ENCODE assay signal across 8 cellular contexts in the genomic region with DNA sequence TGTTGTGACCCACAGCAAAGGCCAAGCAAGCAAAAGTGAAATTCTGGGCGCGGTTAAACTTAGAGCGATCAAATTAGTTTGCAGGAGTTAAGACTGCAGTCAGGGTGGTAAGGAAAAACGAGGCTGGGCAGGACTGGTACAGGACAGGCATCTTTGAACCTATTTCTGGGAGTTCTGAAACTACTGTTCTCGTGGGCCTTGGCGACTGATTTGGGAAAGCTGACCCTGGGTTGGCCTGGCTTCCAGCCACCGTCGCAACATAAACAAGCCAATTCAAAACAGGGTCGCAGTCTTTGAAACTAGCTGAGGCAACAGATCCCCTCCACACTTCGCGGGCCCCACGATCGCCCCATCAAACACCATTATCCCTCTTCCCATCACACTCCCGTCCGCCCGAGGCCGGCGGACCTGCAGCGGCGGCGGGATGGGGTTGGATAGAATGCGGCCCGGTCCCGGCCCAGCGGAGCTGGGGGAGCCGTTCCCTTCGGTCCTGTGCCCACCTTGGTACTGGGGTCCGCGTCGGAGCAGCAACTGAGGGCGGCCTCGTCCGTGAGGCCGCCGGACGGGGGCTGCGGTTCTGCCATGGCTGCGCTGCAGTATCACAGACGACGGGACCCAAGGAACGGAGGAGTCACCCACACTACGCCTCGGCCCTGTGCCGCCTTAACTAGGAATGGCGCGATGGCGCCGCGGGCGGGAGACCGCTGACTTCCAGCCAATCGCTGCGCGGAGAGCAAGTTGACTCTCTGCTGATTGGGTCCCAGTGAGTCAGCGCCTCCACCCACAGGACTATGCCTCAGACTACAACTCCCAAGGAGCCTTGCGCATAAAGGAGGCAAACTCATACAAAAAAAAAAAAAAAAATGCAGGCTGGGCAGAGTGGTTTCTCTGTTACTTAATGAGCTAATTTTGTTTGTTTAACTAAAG.
DNase-seq lines count a peak whose midpoint lies in the region; ATAC-seq lines count a peak whose summit lies in the region.

A gene (minus strand): TSS at position 675 of the 927 bp plus-strand sequence. CDS start 91 bp downstream, at position 584.

- DNase-seq in C1 segment of cervical spinal cord (lab: John Stamatoyannopoulos, UW) (peak; percentile 53 to 98 (median 94)), NCI-H748 treated with DMSO at 0.1 percent for 48 hours (lab: John Stamatoyannopoulos, UW) (peak; percentile 97), dedifferentiated amniotic fluid mesenchymal stem cell (ENCODE audit: extremely low spot score) (peak; percentile 99), left kidney (ENCODE audit: low read depth, low spot score) (peak; percentile 99)
- DNase-seq in activated CD4-positive, alpha-beta T cell treated with anti-CD3 and anti-CD28 coated beads, Interleukin-2, amount 50 U/mL, for 24 hours (ENCODE audit: low read depth in 1 of 2, low spot score in 1 of 2) = peak; percentile 84 to 94
- peak; percentile 95 to 96 for DNase-seq in stimulated activated CD4-positive, alpha-beta T cell treated with anti-CD3 and anti-CD28 coated beads, Interleukin-2, amount 100 ng/mL, for 24 hours

- ATAC-seq in GM19372 (IDR thresholded peaks at IDR 0.05; ENCODE audit: low read depth, unreplicated experiment) (peak; percentile 100), HG03558 (IDR thresholded peaks at IDR 0.05; ENCODE audit: extremely low read depth, unreplicated experiment) (peak; percentile 99)

Comparison
In these comparisons a context has a peak if more than half of its experiments do, and no peak if none do; other contexts are left out.
1. Peak in every context shown above with its lines: DNase-seq and ATAC-seq.